25 cellular contexts compared by ENCODE assay signal in genomic region chr3:145864336-145864735, GRCh38.
"Had no signal": no experiment of that assay in that cellular context is flagged by ENCODE, and none has a peak within 500 bp of the region (broad histone marks: within the 10 kb centered on the region; RNA-seq: fewer than 3 reads in every experiment).

No MANE protein-coding gene starts in this region.

- DNase-seq: activated CD4-positive, alpha-beta memory T cell treated with anti-CD3 and anti-CD28 coated beads, Interleukin-2, amount 10 ng/mL, durations not matched to agents 7 days and 5 days; activated CD4-positive, alpha-beta T cell treated with anti-CD3 and anti-CD28 coated beads for 1 hour; activated CD4-positive, alpha-beta T cell treated with anti-CD3 and anti-CD28 coated beads for 4 hours; activated CD4-positive, alpha-beta T cell treated with anti-CD3 and anti-CD28 coated beads, Interleukin-2, amount 10 ng/mL, durations not matched to agents 7 days and 5 days; activated CD4-positive, alpha-beta T cell treated with anti-CD3 and anti-CD28 coated beads, Interleukin-2, amount 50 U/mL, for 4 hours; activated CD8-positive, alpha-beta memory T cell treated with anti-CD3 and anti-CD28 coated beads, Interleukin-2, amount 50 U/mL, for 48 hours; activated gamma-delta T cell; activated naive CD4-positive, alpha-beta T cell; activated naive CD4-positive, alpha-beta T cell treated with anti-CD3 and anti-CD28 coated beads, Interleukin-2, amount 10 ng/mL, durations not matched to agents 7 days and 5 days; activated T-cell treated with anti-CD3 and anti-CD28 coated beads for 4 hours; activated T-cell treated with anti-CD3 and anti-CD28 coated beads, Interleukin-2, amount 50 U/mL, for 24 hours; activated T-cell treated with anti-CD3 and anti-CD28 coated beads, Interleukin-2, amount 50 U/mL, for 72 hours; amniotic stem cell; aorta; body of pancreas; cortex of kidney; dermis blood vessel endothelial cell; effector CD4-positive, alpha-beta T cell; effector memory CD8-positive, alpha-beta T cell; foreskin fibroblast; head of caudate nucleus; T-helper 2 cell had no signal

- H3K36me3 Mint-ChIP-seq: activated naive CD4-positive, alpha-beta T cell treated with anti-CD3 and anti-CD28 coated beads, Interleukin-2, amount 10 ng/mL, durations not matched to agents 7 days and 5 days; activated naive CD8-positive, alpha-beta T cell had no signal

- H3K4me1 Mint-ChIP-seq: activated CD4-positive, alpha-beta memory T cell treated with anti-CD3 and anti-CD28 coated beads, Interleukin-2, amount 10 ng/mL, durations not matched to agents 7 days and 5 days; activated CD4-positive, alpha-beta T cell treated with anti-CD3 and anti-CD28 coated beads, Interleukin-2, amount 10 ng/mL, durations not matched to agents 7 days and 5 days; activated naive CD4-positive, alpha-beta T cell treated with anti-CD3 and anti-CD28 coated beads, Interleukin-2, amount 10 ng/mL, durations not matched to agents 7 days and 5 days; central memory CD8-positive, alpha-beta T cell had no signal

- H3K27me3 ChIP-seq: body of pancreas had no signal

- ATAC-seq: activated T-cell treated with anti-CD3 and anti-CD28 coated beads, Interleukin-2, amount 50 U/mL, for 72 hours; body of pancreas; effector memory CD8-positive, alpha-beta T cell; esophagus mucosa had no signal

- H3K9me3 Mint-ChIP-seq: activated CD4-positive, alpha-beta memory T cell treated with anti-CD3 and anti-CD28 coated beads, Interleukin-2, amount 10 ng/mL, durations not matched to agents 7 days and 5 days; activated CD4-positive, alpha-beta T cell treated with anti-CD3 and anti-CD28 coated beads, Interleukin-2, amount 10 ng/mL, durations not matched to agents 7 days and 5 days; activated T-cell treated with anti-CD3 and anti-CD28 coated beads, Interleukin-2, amount 50 U/mL, for 24 hours had no signal

- H3K27ac Mint-ChIP-seq: activated CD4-positive, alpha-beta memory T cell treated with anti-CD3 and anti-CD28 coated beads, Interleukin-2, amount 10 ng/mL, durations not matched to agents 7 days and 5 days; activated CD4-positive, alpha-beta T cell treated with anti-CD3 and anti-CD28 coated beads, Interleukin-2, amount 10 ng/mL, durations not matched to agents 7 days and 5 days; activated naive CD4-positive, alpha-beta T cell treated with anti-CD3 and anti-CD28 coated beads, Interleukin-2, amount 10 ng/mL, durations not matched to agents 7 days and 5 days; activated naive CD8-positive, alpha-beta T cell; activated T-cell treated with anti-CD3 and anti-CD28 coated beads, Interleukin-2, amount 50 U/mL, for 24 hours; activated T-cell treated with anti-CD3 and anti-CD28 coated beads, Interleukin-2, amount 50 U/mL, for 72 hours; effector memory CD8-positive, alpha-beta T cell had no signal

- H3K27me3 Mint-ChIP-seq: activated CD4-positive, alpha-beta memory T cell treated with anti-CD3 and anti-CD28 coated beads, Interleukin-2, amount 10 ng/mL, durations not matched to agents 7 days and 5 days; activated CD4-positive, alpha-beta T cell treated with anti-CD3 and anti-CD28 coated beads, Interleukin-2, amount 10 ng/mL, durations not matched to agents 7 days and 5 days; activated naive CD4-positive, alpha-beta T cell treated with anti-CD3 and anti-CD28 coated beads, Interleukin-2, amount 10 ng/mL, durations not matched to agents 7 days and 5 days; activated naive CD8-positive, alpha-beta T cell; activated T-cell treated with anti-CD3 and anti-CD28 coated beads, Interleukin-2, amount 50 U/mL, for 24 hours; central memory CD8-positive, alpha-beta T cell; effector memory CD8-positive, alpha-beta T cell had no signal

- H3K4me3 Mint-ChIP-seq: activated CD4-positive, alpha-beta memory T cell treated with anti-CD3 and anti-CD28 coated beads, Interleukin-2, amount 10 ng/mL, durations not matched to agents 7 days and 5 days; activated CD4-positive, alpha-beta T cell treated with anti-CD3 and anti-CD28 coated beads, Interleukin-2, amount 10 ng/mL, durations not matched to agents 7 days and 5 days; activated naive CD4-positive, alpha-beta T cell treated with anti-CD3 and anti-CD28 coated beads, Interleukin-2, amount 10 ng/mL, durations not matched to agents 7 days and 5 days; activated naive CD8-positive, alpha-beta T cell; activated T-cell treated with anti-CD3 and anti-CD28 coated beads, Interleukin-2, amount 50 U/mL, for 24 hours; activated T-cell treated with anti-CD3 and anti-CD28 coated beads, Interleukin-2, amount 50 U/mL, for 72 hours; central memory CD8-positive, alpha-beta T cell; effector memory CD8-positive, alpha-beta T cell had no signal

- H3K9me3 ChIP-seq: body of pancreas had no signal

- H3K4me3 ChIP-seq: body of pancreas had no signal

- H3K27ac ChIP-seq: body of pancreas had no signal

- H3K4me1 ChIP-seq: body of pancreas had no signal
